24 cellular contexts compared by ENCODE assay signal in the genomic region with DNA sequence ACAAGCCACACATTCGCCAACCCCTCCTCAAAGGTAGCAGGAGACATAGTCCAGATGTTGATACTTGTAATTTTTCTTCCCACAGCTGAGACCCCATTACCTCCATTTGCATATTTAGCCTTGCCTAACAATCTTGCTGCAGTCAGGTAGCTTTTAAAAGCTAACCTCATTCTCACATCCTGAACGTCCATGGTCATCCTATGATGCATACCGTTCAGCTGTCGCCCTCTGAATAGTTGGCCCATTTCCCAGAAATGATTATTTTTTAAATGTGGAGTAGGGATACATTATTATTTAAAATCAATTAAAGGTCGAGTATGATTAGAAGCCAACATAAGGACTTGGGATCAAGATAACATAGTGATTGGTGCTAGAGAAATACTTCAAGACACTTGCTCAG.
DNase-seq lines count a peak whose midpoint lies in the region; TF ChIP-seq lines count a peak whose summit lies in the region.
"Had no signal": no experiment of that assay in that cellular context is flagged by ENCODE, and none has a peak within 500 bp of the region (broad histone marks: within the 10 kb centered on the region; RNA-seq: fewer than 3 reads in every experiment).

No MANE protein-coding gene starts in this region.

- no peaks in the 10 kb centered on the region for H3K36me3 Mint-ChIP-seq in chondrocyte (ENCODE audit: low read depth)

- H3K79me2 ChIP-seq in Karpas-422 (ENCODE audit: low read length), result no peaks in the 10 kb centered on the region

- H3K9me3 ChIP-seq in Karpas-422 (ENCODE audit: low read length), result no peaks in the 10 kb centered on the region
- no peaks in the 10 kb centered on the region for H3K9me3 ChIP-seq in effector memory CD4-positive, alpha-beta T cell (ENCODE audit: control insufficient read depth, low read length)
- H3K9me3 ChIP-seq: Peyer's patch, transverse colon had no signal

- no peak overlapping the region for H3K4me3 Mint-ChIP-seq in chondrocyte (ENCODE audit: unreplicated experiment)
- H3K4me3 Mint-ChIP-seq: brain; H9; T-helper 1 cell treated with Interleukin-12 subunit alpha and Interleukin-12 subunit beta and Interleukin-4 antibody, amounts not matched to agents 30 μg/mL and 1 μg/mL, for 36 hours had no signal

- peak overlapping the region; percentile 36 for H3K4me2 ChIP-seq in Karpas-422 (ENCODE audit: low read depth, low read length, poor library complexity, severe bottlenecking)

- H3K27me3 Mint-ChIP-seq in chondrocyte (ENCODE audit: low read depth), result no peaks in the 10 kb centered on the region

- H2AFZ ChIP-seq in Karpas-422 (ENCODE audit: low read length), result no peak overlapping the region; the same call in 1 of the 2 replicates

- no peaks in the 10 kb centered on the region for H3K36me3 ChIP-seq in Karpas-422 (ENCODE audit: insufficient read depth, low read length)
- no peaks in the 10 kb centered on the region for H3K36me3 ChIP-seq in effector memory CD4-positive, alpha-beta T cell (ENCODE audit: control insufficient read depth, insufficient read depth, low read length)
- H3K36me3 ChIP-seq: Peyer's patch, SJCRH30, transverse colon had no signal

- no peaks in the 10 kb centered on the region for H3K27me3 ChIP-seq in Karpas-422 (ENCODE audit: low read length)
- H3K27me3 ChIP-seq in effector memory CD4-positive, alpha-beta T cell (replicated peaks; ENCODE audit: control insufficient read depth, insufficient read depth, low read length, poor library complexity, severe bottlenecking), result no peaks in the 10 kb centered on the region
- H3K27me3 ChIP-seq: Peyer's patch, SJCRH30, transverse colon had no signal

- H3K9me3 Mint-ChIP-seq in chondrocyte (ENCODE audit: low read depth), result peaks cover 2% of the 10 kb centered on the region
- H3K9me3 Mint-ChIP-seq: T-helper 1 cell treated with Interleukin-12 subunit alpha and Interleukin-12 subunit beta and Interleukin-4 antibody, amounts not matched to agents 30 μg/mL and 1 μg/mL, for 36 hours had no signal

- peaks cover 28% of the 10 kb centered on the region for H3K4me1 Mint-ChIP-seq in chondrocyte (ENCODE audit: low read depth)

- 0 out of 2 replicates have a peak overlapping the region, but pooled peaks have one; percentile 23 for H3K9ac ChIP-seq in Karpas-422 (ENCODE audit: low read length)

- H3K4me1 ChIP-seq in Karpas-422 (ENCODE audit: low read length), result peaks cover 16% of the 10 kb centered on the region
- no peaks in the 10 kb centered on the region for H3K4me1 ChIP-seq in effector memory CD4-positive, alpha-beta T cell (ENCODE audit: control insufficient read depth, insufficient read depth, low read length, poor library complexity, severe bottlenecking)
- H3K4me1 ChIP-seq: Peyer's patch had no signal

- no peaks in the 10 kb centered on the region for H4K20me1 ChIP-seq in Karpas-422 (ENCODE audit: insufficient read depth, low read depth, low read length)

- H3K9me2 ChIP-seq in Karpas-422 (replicated peaks; ENCODE audit: insufficient read depth, low read length), result no peaks in the 10 kb centered on the region

- peak; percentile 25 for DNase-seq in ELR (ENCODE audit: low read depth)
- no peak for DNase-seq in Karpas-422
- peak; percentile 53 for DNase-seq in NCI-H69 (lab: John Stamatoyannopoulos, UW)
- peak; percentile 33 for DNase-seq in retinal pigment epithelial cell (ENCODE audit: low read depth)
- no peak for DNase-seq in effector memory CD4-positive, alpha-beta T cell
- DNase-seq in chondrocyte (ENCODE audit: low spot score), result no peak
- DNase-seq in AG20443 (ENCODE audit: low spot score), result no peak
- DNase-seq: activated CD4-positive, alpha-beta T cell treated with anti-CD3 and anti-CD28 coated beads for 4 hours; activated CD8-positive, alpha-beta memory T cell treated with anti-CD3 and anti-CD28 coated beads for 24 hours; activated T-cell treated with anti-CD3 and anti-CD28 coated beads, Interleukin-2, amount 50 U/mL, for 1 hour; DMS53; effector CD4-positive, alpha-beta T cell; erythroblast; H9; head of caudate nucleus; NCI-H1417 treated with DMSO at 0.1 percent for 48 hours; NCI-H2171 treated with DMSO at 0.1 percent for 48 hours; NK-92 treated with Interleukin-12 subunit alpha and Interleukin-12 subunit beta, amount 100 ng/mL, for 24 hours; Peyer's patch; transverse colon had no signal

- TF ChIP-seq CTCF in retinal pigment epithelial cell (conservative IDR thresholded peaks at IDR 0.05; ENCODE audit: low read depth, low read length) (no peak), chondrocyte (IDR thresholded peaks at IDR 0.05) (no peak)

- H3K4me3 ChIP-seq in Karpas-422 (ENCODE audit: low read length), result no peak overlapping the region
- H3K4me3 ChIP-seq in retinal pigment epithelial cell (ENCODE audit: low read length), result no peak overlapping the region
- no peak overlapping the region for H3K4me3 ChIP-seq in effector memory CD4-positive, alpha-beta T cell (ENCODE audit: insufficient read depth, low read depth, low read length, poor library complexity, severe bottlenecking)
- H3K4me3 ChIP-seq: lung, Peyer's patch, SJCRH30, transverse colon had no signal

- H3K27ac Mint-ChIP-seq in chondrocyte (ENCODE audit: unreplicated experiment), result no peak overlapping the region
- H3K27ac Mint-ChIP-seq: H9; T-helper 1 cell treated with Interleukin-12 subunit alpha and Interleukin-12 subunit beta and Interleukin-4 antibody, amounts not matched to agents 30 μg/mL and 1 μg/mL, for 36 hours had no signal

- no peak overlapping the region for H3K27ac ChIP-seq in Karpas-422 (ENCODE audit: low read length)
- no peak overlapping the region for H3K27ac ChIP-seq in effector memory CD4-positive, alpha-beta T cell (ENCODE audit: insufficient read depth, low read length, poor library complexity, severe bottlenecking)
- H3K27ac ChIP-seq: Peyer's patch, SJCRH30, transverse colon had no signal

Comparison
In these comparisons a context has a peak if more than half of its experiments do, and no peak if none do; other contexts are left out.
1. DNase-seq: peak in ELR (single experiment), NCI-H69 (single experiment) and retinal pigment epithelial cell (single experiment); none in Karpas-422 (single experiment), effector memory CD4-positive, alpha-beta T cell (0 of 3), chondrocyte (single experiment) and AG20443 (single experiment).